In genomic region chr15:90087454-90088154, GRCh38 we compare ENCODE assay signal across 9 cellular contexts. TPM values are rescaled to one million over a fixed set of nuclear protein-coding genes. Genes with fewer than 3 reads are reported as not detected.
DNase-seq lines count a peak whose midpoint lies in the region; ATAC-seq lines count a peak whose summit lies in the region.
"Had no signal": no experiment of that assay in that cellular context is flagged by ENCODE, and none has a peak within 500 bp of the region (broad histone marks: within the 10 kb centered on the region; RNA-seq: fewer than 3 reads in every experiment).

No MANE protein-coding gene starts in this region.

- no peak overlapping the region for H3K56ac ChIP-seq in mesendoderm (ENCODE audit: low read length)

- no peaks in the 10 kb centered on the region for H3K27me3 ChIP-seq in mesendoderm (ENCODE audit: insufficient read depth, low read length, poor library complexity)
- H3K27me3 ChIP-seq: SJSA1 had no signal

- no peak for ATAC-seq in HG03175 (IDR thresholded peaks at IDR 0.05; ENCODE audit: unreplicated experiment)

- no peak overlapping the region for H3K4me2 ChIP-seq in mesendoderm (ENCODE audit: low read length)

- no peak overlapping the region for H2BK5ac ChIP-seq in mesendoderm (ENCODE audit: low read length)

- H4K8ac ChIP-seq in mesendoderm (ENCODE audit: low read depth, low read length): no peak overlapping the region

- H3K27me3 Mint-ChIP-seq in IgD-negative memory B cell: no peaks in the 10 kb centered on the region

- no peak overlapping the region for H2BK120ac ChIP-seq in mesendoderm (ENCODE audit: low read depth, low read length)

- no CpG with 5 or more reads among the region's 20 CpGs for WGBS in mesendoderm (ENCODE audit: extremely low coverage, insufficient coverage, low lambda C conversion rate)

- peak; percentile 60 for DNase-seq in DMS53 (lab: John Stamatoyannopoulos, UW)
- DNase-seq in DMS53 treated with DMSO at 0.1 percent for 48 hours (lab: John Stamatoyannopoulos, UW; ENCODE audit: unreplicated experiment): no peak
- DNase-seq in amniotic epithelial cell (ENCODE audit: low read depth): peak; percentile 35
- DNase-seq in mesendoderm: peak; percentile 74
- no peak for DNase-seq in NCI-H2107 treated with DMSO at 0.1 percent for 48 hours (lab: John Stamatoyannopoulos, UW; ENCODE audit: unreplicated experiment)
- DNase-seq in KG1 (lab: John Stamatoyannopoulos, UW): no peak

- no peak overlapping the region for H2BK15ac ChIP-seq in mesendoderm (replicated peaks; ENCODE audit: low read depth)

- H3K79me1 ChIP-seq in mesendoderm (ENCODE audit: low read length): no peaks in the 10 kb centered on the region

- no peaks in the 10 kb centered on the region for H3K9me3 Mint-ChIP-seq in IgD-negative memory B cell

- no peaks in the 10 kb centered on the region for H3K79me2 ChIP-seq in mesendoderm (ENCODE audit: control insufficient read depth, insufficient read depth, low read length)

- peaks cover 5 to 11% (median 7%) of the 10 kb centered on the region in 3 donors for H3K4me1 Mint-ChIP-seq in IgD-negative memory B cell

- no peak overlapping the region for H3K4me3 ChIP-seq in mesendoderm (ENCODE audit: low read length)
- H3K4me3 ChIP-seq: SJSA1 had no signal

- H3K23ac ChIP-seq in mesendoderm (ENCODE audit: low read length): no peak overlapping the region

- H3K9ac ChIP-seq in mesendoderm (ENCODE audit: low read length): no peak overlapping the region

- peaks cover 11% of the 10 kb centered on the region for H3K36me3 Mint-ChIP-seq in IgD-negative memory B cell

- no peak overlapping the region for H4K5ac ChIP-seq in mesendoderm (ENCODE audit: low read length)

- H2AK5ac ChIP-seq in mesendoderm (ENCODE audit: low read length): no peak overlapping the region

- no peak overlapping the region for H3K4me3 Mint-ChIP-seq in IgD-negative memory B cell

- no peaks in the 10 kb centered on the region for H3K4me1 ChIP-seq in mesendoderm (ENCODE audit: control insufficient read depth, low read depth, low read length)
- H3K4me1 ChIP-seq: SJSA1 had no signal

- no peak overlapping the region for H3K4ac ChIP-seq in mesendoderm (ENCODE audit: low read depth, low read length)

- H3K36me3 ChIP-seq in mesendoderm (ENCODE audit: control insufficient read depth, insufficient read depth, low read length): peaks cover 7% of the 10 kb centered on the region

- H3K27ac Mint-ChIP-seq in IgD-negative memory B cell: peak overlapping the region in 2 of 3 donors; percentile 21 to 76

- no peak overlapping the region for H3K18ac ChIP-seq in mesendoderm (ENCODE audit: low read length)

- H3K27ac ChIP-seq in mesendoderm (ENCODE audit: low read depth, low read length): no peak overlapping the region
- H3K27ac ChIP-seq: SJSA1 had no signal

RNA-seq across cellular contexts. Expression of gene IDH2, which starts 14.7 kb away (rescaled TPM):
- 106 TPM for polyA plus RNA-seq in IgD-negative memory B cell
- polyA plus RNA-seq in mesendoderm (2013, experiment 1 of 2): 18.1 TPM
- 18.5 TPM for polyA plus RNA-seq in mesendoderm (2013, experiment 2 of 2)

Comparison
In these comparisons a context has a peak if more than half of its experiments do, and no peak if none do; other contexts are left out.
1. DNase-seq: peak in DMS53 (single experiment), amniotic epithelial cell (single experiment) and mesendoderm (single experiment); none in DMS53 treated with DMSO at 0.1 percent for 48 hours (single experiment), NCI-H2107 treated with DMSO at 0.1 percent for 48 hours (single experiment) and KG1 (single experiment).